In the genomic region with DNA sequence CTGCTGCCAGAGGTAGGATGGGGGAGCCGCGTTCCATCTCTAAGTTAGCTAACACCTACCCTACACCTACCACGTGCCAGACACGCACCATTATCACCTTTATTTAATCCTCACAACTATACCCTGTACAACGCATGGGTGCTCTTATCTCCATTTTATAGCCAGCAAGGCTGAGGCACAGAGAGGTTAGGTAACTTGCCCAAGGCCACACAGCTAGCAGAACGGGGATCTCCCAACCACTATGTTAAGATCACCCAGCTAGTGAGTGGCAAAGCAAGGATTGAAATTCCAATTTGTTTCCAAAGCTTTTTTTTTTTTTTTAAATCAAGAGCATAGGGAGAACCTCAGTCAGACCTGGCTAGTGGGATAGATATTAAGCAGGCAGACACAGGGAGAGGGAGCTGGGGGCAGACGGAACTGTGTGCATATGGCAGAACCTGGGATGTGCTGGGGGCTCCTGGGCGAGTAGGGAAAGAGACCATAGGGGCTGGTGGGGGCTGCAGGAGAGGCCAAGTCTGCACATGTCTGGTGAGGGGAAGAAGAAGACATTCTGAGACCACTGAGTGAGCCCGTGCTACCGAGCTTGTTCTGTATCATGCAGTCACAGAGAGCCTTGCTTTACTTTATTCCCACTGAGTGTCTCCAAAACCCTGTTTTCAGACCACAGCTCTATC, we compare ENCODE assay signal across 15 cellular contexts.
DNase-seq lines count a peak whose midpoint lies in the region; ATAC-seq and TF ChIP-seq lines count a peak whose summit lies in the region.
"Had no signal": no experiment of that assay in that cellular context is flagged by ENCODE, and none has a peak within 500 bp of the region (broad histone marks: within the 10 kb centered on the region; RNA-seq: fewer than 3 reads in every experiment).

No MANE protein-coding gene starts in this region.

- H3K27ac ChIP-seq in HEK293 (ENCODE audit: extremely low read depth, low read depth, low read length): no peak overlapping the region
- peak overlapping the region; percentile 30 for H3K27ac ChIP-seq in Panc1 (ENCODE audit: low read length)
- H3K27ac ChIP-seq in mesendoderm (ENCODE audit: low read depth, low read length): no peak overlapping the region
- H3K27ac ChIP-seq: BLaER1 treated with 17β-estradiol and CSF1 and Interleukin-3, amounts not matched to agents 10 nM and 100 nM; SJCRH30 had no signal

- H2BK5ac ChIP-seq in mesendoderm (ENCODE audit: low read length): no peak overlapping the region

- H3K27me3 Mint-ChIP-seq in type B pancreatic cell: no peaks in the 10 kb centered on the region
- H3K27me3 Mint-ChIP-seq in activated T-cell treated with anti-CD3 and anti-CD28 coated beads, Interleukin-2, amount 50 U/mL, for 24 hours: peaks cover 29% of the 10 kb centered on the region

- peaks cover 22% of the 10 kb centered on the region for H3K36me3 Mint-ChIP-seq in type B pancreatic cell
- no peaks in the 10 kb centered on the region for H3K36me3 Mint-ChIP-seq in activated T-cell treated with anti-CD3 and anti-CD28 coated beads, Interleukin-2, amount 50 U/mL, for 24 hours (ENCODE audit: low read depth)
- H3K36me3 Mint-ChIP-seq: CD8-positive, alpha-beta memory T cell had no signal

- H2BK120ac ChIP-seq in mesendoderm (ENCODE audit: low read depth, low read length): no peak overlapping the region

- no peak overlapping the region for H3K18ac ChIP-seq in mesendoderm (ENCODE audit: low read length)

- no peaks in the 10 kb centered on the region for H3K9me3 Mint-ChIP-seq in type B pancreatic cell
- H3K9me3 Mint-ChIP-seq in activated T-cell treated with anti-CD3 and anti-CD28 coated beads, Interleukin-2, amount 50 U/mL, for 24 hours: no peaks in the 10 kb centered on the region
- H3K9me3 Mint-ChIP-seq: CD8-positive, alpha-beta memory T cell had no signal

- WGBS in mesendoderm (ENCODE audit: extremely low coverage, insufficient coverage, low lambda C conversion rate): no CpG with 5 or more reads among the region's 10 CpGs

- no peaks in the 10 kb centered on the region for H3K79me1 ChIP-seq in mesendoderm (ENCODE audit: low read length)

- H3K36me3 ChIP-seq in HEK293 (ENCODE audit: control insufficient read depth in 2 of 2, insufficient read depth in 1 of 2, low read length in 2 of 2): no peaks in the 10 kb centered on the region
- no peaks in the 10 kb centered on the region for H3K36me3 ChIP-seq in Panc1 (ENCODE audit: control insufficient read depth, insufficient read depth, low read length)
- no peaks in the 10 kb centered on the region for H3K36me3 ChIP-seq in mesendoderm (ENCODE audit: control insufficient read depth, insufficient read depth, low read length)
- H3K36me3 ChIP-seq: BLaER1 treated with 17β-estradiol and CSF1 and Interleukin-3, amounts not matched to agents 10 nM and 100 nM; SJCRH30 had no signal

- in situ Hi-C loops in Panc1 (cut with HindIII; ENCODE audit: low pct_unique_long_range_greater_than_20kb, low sequenced_read_pairs): no loop called here

- ATAC-seq in Panc1 (no peak), GM21423 (IDR thresholded peaks at IDR 0.05; ENCODE audit: unreplicated experiment) (no peak)

- CTCF ChIA-PET in HEK293 (lab: Yijun Ruan, JAX): interaction anchor here (0.6 to 1.7 kb wide), 8 partner anchors 25 to 714 kb away, joined by 3 to 7 read pairs (median 4); no protein-coding TSS in a partner anchor
- CTCF ChIA-PET in Panc1 (lab: Charles Lee): interaction anchor here (1.3 kb wide), 1 partner anchor 198 kb away, joined by 3 read pairs; no protein-coding TSS in a partner anchor

- H3K23ac ChIP-seq in mesendoderm (ENCODE audit: low read length): no peak overlapping the region

- H3K4me3 ChIP-seq in HEK293 (ENCODE audit: low read depth, low read length) (no peak overlapping the region), Panc1 (ENCODE audit: low read depth in 2 of 2, low read length in 2 of 2) (no peak overlapping the region), mesendoderm (ENCODE audit: low read length) (no peak overlapping the region)
- H3K4me3 ChIP-seq: BLaER1 treated with 17β-estradiol and CSF1 and Interleukin-3, amounts not matched to agents 10 nM and 100 nM; SJCRH30 had no signal

- peaks cover 62% of the 10 kb centered on the region for H3K4me1 Mint-ChIP-seq in type B pancreatic cell (ENCODE audit: unreplicated experiment)
- H3K4me1 Mint-ChIP-seq in activated T-cell treated with anti-CD3 and anti-CD28 coated beads, Interleukin-2, amount 50 U/mL, for 24 hours (ENCODE audit: low read depth): no peaks in the 10 kb centered on the region
- H3K4me1 Mint-ChIP-seq: CD8-positive, alpha-beta memory T cell had no signal

- POLR2A ChIA-PET in HEK293 (lab: Yijun Ruan, JAX): interaction anchor here (2.0 kb wide), 1 partner anchor 202 kb away, joined by 5 read pairs; no protein-coding TSS in a partner anchor
- POLR2A ChIA-PET in Panc1 (lab: Charles Lee): interaction anchor here (0.6 kb wide), 1 partner anchor 202 kb away, joined by 4 read pairs; no protein-coding TSS in a partner anchor

- no peak overlapping the region for H4K5ac ChIP-seq in mesendoderm (ENCODE audit: low read length)

- no peak overlapping the region for H3K56ac ChIP-seq in mesendoderm (ENCODE audit: low read length)

- no peak overlapping the region for H2BK15ac ChIP-seq in mesendoderm (replicated peaks; ENCODE audit: low read depth)

- H3K9me3 ChIP-seq in HEK293 (ENCODE audit: control insufficient read depth, insufficient read depth, low read depth, low read length) (no peaks in the 10 kb centered on the region), Panc1 (ENCODE audit: control insufficient read depth, insufficient read depth, low read depth, low read length) (no peaks in the 10 kb centered on the region)
- H3K9me3 ChIP-seq: BLaER1 treated with 17β-estradiol and CSF1 and Interleukin-3, amounts not matched to agents 10 nM and 100 nM; SJCRH30 had no signal

- BruUV-seq in Panc1 (replicated peaks; lab: Mats Ljungman, UMichigan): no TSS peak

- peak overlapping the region; percentile 18 for H3K4ac ChIP-seq in mesendoderm (ENCODE audit: low read depth, low read length)

- H3K27me3 ChIP-seq in Panc1 (ENCODE audit: control insufficient read depth, insufficient read depth, low read length) (no peaks in the 10 kb centered on the region), mesendoderm (ENCODE audit: insufficient read depth, low read length, poor library complexity) (no peaks in the 10 kb centered on the region)
- H3K27me3 ChIP-seq: BLaER1 treated with 17β-estradiol and CSF1 and Interleukin-3, amounts not matched to agents 10 nM and 100 nM; SJCRH30 had no signal

- H3K4me3 Mint-ChIP-seq in type B pancreatic cell: no peak overlapping the region
- H3K4me3 Mint-ChIP-seq in activated T-cell treated with anti-CD3 and anti-CD28 coated beads, Interleukin-2, amount 50 U/mL, for 24 hours: no peak overlapping the region
- H3K4me3 Mint-ChIP-seq: CD8-positive, alpha-beta memory T cell had no signal

- no peaks in the 10 kb centered on the region for H3K79me2 ChIP-seq in mesendoderm (ENCODE audit: control insufficient read depth, insufficient read depth, low read length)

- intact Hi-C loops in Panc1 (cut with micrococcal nuclease; ENCODE audit: unreplicated experiment): loop anchor here (5.0 kb wide), 1 partner anchor 206 kb away; no protein-coding TSS in a partner anchor

- no peak overlapping the region for H4K8ac ChIP-seq in mesendoderm (ENCODE audit: low read depth, low read length)

- no peak overlapping the region for H3K4me2 ChIP-seq in mesendoderm (ENCODE audit: low read length)
- H3K4me2 ChIP-seq: BLaER1 treated with 17β-estradiol and CSF1 and Interleukin-3, amounts not matched to agents 10 nM and 100 nM had no signal

- H3K27ac Mint-ChIP-seq in type B pancreatic cell: peak overlapping the region; percentile 1
- H3K27ac Mint-ChIP-seq in activated T-cell treated with anti-CD3 and anti-CD28 coated beads, Interleukin-2, amount 50 U/mL, for 24 hours: no peak overlapping the region

- H3K4me1 ChIP-seq in HEK293 (ENCODE audit: control insufficient read depth, insufficient read depth, low read length) (no peaks in the 10 kb centered on the region), Panc1 (ENCODE audit: control insufficient read depth, insufficient read depth, low read length) (peaks cover 38% of the 10 kb centered on the region), mesendoderm (ENCODE audit: control insufficient read depth, low read depth, low read length) (peaks cover 15% of the 10 kb centered on the region)

- no peak for TF ChIP-seq CTCF in HEK293 (tag by site-specific recombination; IDR thresholded peaks at IDR 0.05)
- TF ChIP-seq CTCF in Panc1 (IDR thresholded peaks at IDR 0.05): no peak
- TF ChIP-seq CTCF in type B pancreatic cell (conservative IDR thresholded peaks at IDR 0.05): no peak

- no peak overlapping the region for H2AK5ac ChIP-seq in mesendoderm (ENCODE audit: low read length)

- DNase-seq in Panc1 (ENCODE audit: low read depth, low spot score) (no peak), mesendoderm (no peak), type B pancreatic cell (ENCODE audit: extremely low spot score, unreplicated experiment) (no peak), NCI-H82 (lab: John Stamatoyannopoulos, UW) (no peak)
- DNase-seq in activated T-cell treated with anti-CD3 and anti-CD28 coated beads, Interleukin-2, amount 50 U/mL, for 24 hours: no peak
- DNase-seq: CD8-positive, alpha-beta memory T cell; H7; KG1; NCI-H1105 treated with DMSO at 0.1 percent for 48 hours; NCI-H1694 treated with DMSO at 0.1 percent for 48 hours; NCI-H510A treated with DMSO at 0.1 percent for 48 hours; SJCRH30 had no signal

- no peak overlapping the region for H3K9ac ChIP-seq in mesendoderm (ENCODE audit: low read length)
- H3K9ac ChIP-seq: BLaER1 treated with 17β-estradiol and CSF1 and Interleukin-3, amounts not matched to agents 10 nM and 100 nM had no signal

TF ChIP-seq in HEK293, 187 proteins besides CTCF, POLR2A, EP300 and RAD21:
- no peak for TF ChIP-seq ZNF510 (tag by site-specific recombination; IDR thresholded peaks at IDR 0.05; ENCODE audit: insufficient replicate concordance)
- peak; percentile 51; the same call in 1 of the 2 replicates for TF ChIP-seq ZNF768 (tag by site-specific recombination; IDR thresholded peaks at IDR 0.05)
- TF ChIP-seq ZSCAN16 (tag by site-specific recombination; IDR thresholded peaks at IDR 0.05): no peak
- TF ChIP-seq ZNF747 (tag by site-specific recombination; IDR thresholded peaks at IDR 0.05): no peak
